In the genomic region with DNA sequence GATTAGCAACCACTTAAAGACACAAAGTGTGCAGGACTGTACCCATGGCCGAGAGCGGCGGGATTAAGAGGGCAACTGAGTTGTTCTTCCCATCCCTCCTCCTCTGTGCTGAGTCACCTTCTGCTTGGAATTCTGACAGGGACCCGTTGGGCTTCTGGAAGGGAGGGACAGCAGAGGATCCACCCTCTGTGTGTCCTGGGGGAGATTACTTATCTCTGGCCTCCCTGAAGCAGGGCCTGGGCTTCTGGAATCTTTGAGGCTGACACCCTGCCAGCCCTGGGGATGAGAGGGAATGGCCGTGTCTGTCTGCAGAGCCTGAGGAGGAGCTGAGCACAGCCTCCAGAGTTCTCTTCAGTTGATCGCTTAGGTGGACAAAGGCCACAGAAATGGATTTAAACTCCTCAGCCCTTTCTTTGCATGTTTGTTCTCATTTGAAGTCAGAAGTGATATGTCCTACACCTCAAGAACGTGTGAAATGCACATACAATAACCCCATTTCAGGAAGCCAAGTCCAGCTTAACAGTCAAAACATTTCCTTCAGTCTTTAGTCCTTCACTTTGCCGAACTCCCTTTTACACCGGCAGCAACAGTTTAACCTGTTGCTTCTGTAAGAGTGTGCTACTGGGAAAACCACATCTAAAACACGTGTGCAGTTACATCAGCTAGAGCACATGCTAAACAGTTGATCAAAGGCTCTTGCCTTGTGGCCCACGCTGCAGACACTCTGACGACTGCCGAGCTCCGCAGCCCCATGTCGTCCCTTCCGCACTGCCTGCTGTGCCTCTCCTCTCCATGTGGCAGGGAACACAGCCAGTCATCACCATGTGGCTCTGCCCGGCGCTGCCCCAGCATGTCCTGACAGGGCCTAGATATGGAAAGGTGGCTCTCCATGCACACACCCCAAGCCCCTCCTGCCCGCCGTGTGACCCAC, we compare ENCODE assay signal across 9 cellular contexts. TPM values are rescaled to one million over a fixed set of nuclear protein-coding genes. Genes with fewer than 3 reads are reported as not detected.
DNase-seq lines count a peak whose midpoint lies in the region; ATAC-seq and TF ChIP-seq lines count a peak whose summit lies in the region.
"Had no signal": no experiment of that assay in that cellular context is flagged by ENCODE, and none has a peak within 500 bp of the region (broad histone marks: within the 10 kb centered on the region; RNA-seq: fewer than 3 reads in every experiment).

No MANE protein-coding gene starts in this region.

- DNase-seq in M059J (ENCODE audit: low read depth) (peak; percentile 9), activated T-cell treated with anti-CD3 and anti-CD28 coated beads for 24 hours (ENCODE audit: low read depth) (peak; percentile 78), iPS-NIHi7 (ENCODE audit: extremely low spot score) (peak; percentile 55), upper lobe of right lung (no peak), SIG-M5 treated with dmso at 0.1 percent for 504 hours (lab: John Stamatoyannopoulos, UW; ENCODE audit: unreplicated experiment) (no peak), glomerular visceral epithelial cell (ENCODE audit: extremely low spot score) (no peak)
- peak; percentile 45 to 58 for DNase-seq in stimulated activated CD8-positive, alpha-beta memory T cell treated with anti-CD3 and anti-CD28 coated beads, Interleukin-2, amount 100 ng/mL, for 1 hour (ENCODE audit: low read depth in 2 of 2)
- DNase-seq: NCI-H774 had no signal

- no peak overlapping the region for H3K4me3 ChIP-seq in upper lobe of right lung

- H3K27me3 ChIP-seq in upper lobe of right lung: no peaks in the 10 kb centered on the region

- TF ChIP-seq CTCF in upper lobe of right lung (IDR thresholded peaks at IDR 0.05): no peak

- H3K36me3 ChIP-seq in upper lobe of right lung: no peaks in the 10 kb centered on the region

- no peaks in the 10 kb centered on the region for H3K9me3 ChIP-seq in upper lobe of right lung

- intact Hi-C loops in upper lobe of right lung (cut with DNase I): no loop called here

- no peak for ATAC-seq in HG03342 (IDR thresholded peaks at IDR 0.05; ENCODE audit: unreplicated experiment)
- ATAC-seq in upper lobe of right lung: no peak

- H3K4me1 ChIP-seq in upper lobe of right lung: peaks cover 3% of the 10 kb centered on the region

- H3K27ac ChIP-seq in upper lobe of right lung: no peak overlapping the region

RNA-seq across cellular contexts. Expression of a gene that starts 55.7 kb away (rescaled TPM):
- not detected in 2 replicates for total RNA-seq in M059J (2014; rRNA removed; shearing (Covaris generic))
- total RNA-seq in upper lobe of right lung: 41.4 TPM

Comparison
In these comparisons a context has a peak if more than half of its experiments do, and no peak if none do; other contexts are left out.
1. DNase-seq: peak in M059J (single experiment), activated T-cell treated with anti-CD3 and anti-CD28 coated beads for 24 hours (single experiment), iPS-NIHi7 (single experiment) and stimulated activated CD8-positive, alpha-beta memory T cell treated with anti-CD3 and anti-CD28 coated beads, Interleukin-2, amount 100 ng/mL, for 1 hour (2 of 2); none in upper lobe of right lung (single experiment), SIG-M5 treated with dmso at 0.1 percent for 504 hours (single experiment) and glomerular visceral epithelial cell (single experiment).
2. RNA of a gene that starts 55.7 kb away (total RNA-seq): 41.4 TPM in upper lobe of right lung (single experiment); not detected in M059J; every median in the first group is over 10 times any median in the second.